Comparison of ENCODE assay signal across 31 cellular contexts in genomic region chr16:11570258-11570657, GRCh38. TPM values are rescaled to one million over a fixed set of nuclear protein-coding genes. Genes with fewer than 3 reads are reported as not detected.
DNase-seq lines count a peak whose midpoint lies in the region; ATAC-seq and TF ChIP-seq lines count a peak whose summit lies in the region.
"Had no signal": no experiment of that assay in that cellular context is flagged by ENCODE, and none has a peak within 500 bp of the region (broad histone marks: within the 10 kb centered on the region; RNA-seq: fewer than 3 reads in every experiment).

No MANE protein-coding gene starts in this region.

- H3K79me2 ChIP-seq in neural progenitor cell (ENCODE audit: low read depth), result peaks cover 84% of the 10 kb centered on the region

- no peak overlapping the region for H3K9ac ChIP-seq in neural progenitor cell

- H3K36me3 ChIP-seq in CD4-positive, CD25-positive, alpha-beta regulatory T cell (ENCODE audit: control insufficient read depth, insufficient read depth, low read length), result peaks cover 25% of the 10 kb centered on the region
- H3K36me3 ChIP-seq in neural progenitor cell, result no peaks in the 10 kb centered on the region
- H3K36me3 ChIP-seq: left ventricle myocardium inferior, WERI-Rb-1 had no signal

- no peaks in the 10 kb centered on the region for H3K9me3 ChIP-seq in CD4-positive, CD25-positive, alpha-beta regulatory T cell (ENCODE audit: control insufficient read depth in 2 of 2, low read length in 2 of 2)
- no peaks in the 10 kb centered on the region for H3K9me3 ChIP-seq in neural progenitor cell (ENCODE audit: low read depth)
- H3K9me3 ChIP-seq: Caco-2, left ventricle myocardium inferior, MG63 had no signal

- no peak for ATAC-seq in CD4-positive, CD25-positive, alpha-beta regulatory T cell (ENCODE audit: low read depth in 2 of 2)
- no peak for ATAC-seq in effector memory CD8-positive, alpha-beta T cell (replicated peaks)
- no peak for ATAC-seq in stimulated activated naive CD8-positive, alpha-beta T cell treated with anti-CD3 and anti-CD28 coated beads, Interleukin-15, Interleukin-2, amounts not matched to agents 100 U/mL and 50 U/mL, for 24 hours
- ATAC-seq: sciatic nerve had no signal

- intact Hi-C loops in posterior vena cava (cut with DNase I), result no loop called here

- no peaks in the 10 kb centered on the region for H3F3A ChIP-seq in neural progenitor cell (ENCODE audit: low read depth)

- no peaks in the 10 kb centered on the region for H3K27me3 Mint-ChIP-seq in T-helper 1 cell treated with Interleukin-12 subunit alpha and Interleukin-12 subunit beta and Interleukin-4 antibody, amounts not matched to agents 30 μg/mL and 1 μg/mL, for 36 hours (ENCODE audit: low read depth)
- H3K27me3 Mint-ChIP-seq in CD4-positive, CD25-positive, alpha-beta regulatory T cell, result no peaks in the 10 kb centered on the region
- H3K27me3 Mint-ChIP-seq in effector memory CD8-positive, alpha-beta T cell, result no peaks in the 10 kb centered on the region
- peaks cover 2% of the 10 kb centered on the region for H3K27me3 Mint-ChIP-seq in neural progenitor cell (ENCODE audit: insufficient read depth, low read depth)
- H3K27me3 Mint-ChIP-seq: activated CD4-positive, alpha-beta T cell treated with anti-CD3 and anti-CD28 coated beads, Interleukin-2, amount 10 ng/mL, durations not matched to agents 24 days and 14 days; progenitor cell of endocrine pancreas had no signal

- no peak overlapping the region for H3K4me2 ChIP-seq in neural progenitor cell

- H3K27me3 ChIP-seq in CD4-positive, CD25-positive, alpha-beta regulatory T cell (ENCODE audit: control insufficient read depth, insufficient read depth, low read length), result no peaks in the 10 kb centered on the region
- H3K27me3 ChIP-seq in neural progenitor cell, result no peaks in the 10 kb centered on the region
- H3K27me3 ChIP-seq: MG63 had no signal

- DNase-seq in T-helper 1 cell, result no peak
- no peak for DNase-seq in CD4-positive, CD25-positive, alpha-beta regulatory T cell
- no peak for DNase-seq in effector memory CD8-positive, alpha-beta T cell
- no peak for DNase-seq in neural progenitor cell (ENCODE audit: low spot score)
- no peak for DNase-seq in stimulated activated naive CD8-positive, alpha-beta T cell treated with anti-CD3 and anti-CD28 coated beads, Interleukin-15, Interleukin-2, amounts not matched to agents 100 U/mL and 50 U/mL, for 24 hours
- no peak for DNase-seq in amygdala (lab: John Stamatoyannopoulos, UW)
- DNase-seq in posterior vena cava (ENCODE audit: low spot score), result no peak
- DNase-seq: activated CD4-positive, alpha-beta T cell treated with anti-CD3 and anti-CD28 coated beads, Interleukin-2, amount 10 ng/mL, durations not matched to agents 24 days and 14 days; activated CD8-positive, alpha-beta memory T cell treated with anti-CD3 and anti-CD28 coated beads, Interleukin-2, amount 50 U/mL, for 48 hours; amniotic stem cell; Caco-2; DMS79 treated with DMSO at 0.1 percent for 48 hours; HCEC 1CT; KG1; MG63; NCI-H1417; NCI-H2029 treated with DMSO at 0.1 percent for 48 hours; NCI-H526 treated with DMSO at 0.1 percent for 48 hours; SHP77; stimulated activated CD4-positive, alpha-beta T cell treated with anti-CD3 and anti-CD28 coated beads, Interleukin-12 subunit alpha, Interleukin-12 subunit beta, amount 100 ng/mL, for 4 hours; stimulated activated CD4-positive, alpha-beta T cell treated with anti-CD3 and anti-CD28 coated beads, Interleukin-4, amount 100 ng/mL, for 1 hour; T1000; WERI-Rb-1 had no signal

- no peak overlapping the region for H3K4me3 ChIP-seq in CD4-positive, CD25-positive, alpha-beta regulatory T cell (ENCODE audit: low read depth, low read length)
- H3K4me3 ChIP-seq in neural progenitor cell, result no peak overlapping the region
- H3K4me3 ChIP-seq: left ventricle myocardium inferior, MG63 had no signal

- H3K36me3 Mint-ChIP-seq in T-helper 1 cell treated with Interleukin-12 subunit alpha and Interleukin-12 subunit beta and Interleukin-4 antibody, amounts not matched to agents 30 μg/mL and 1 μg/mL, for 36 hours (ENCODE audit: low read depth), result peaks cover 24% of the 10 kb centered on the region
- peaks cover 33% of the 10 kb centered on the region for H3K36me3 Mint-ChIP-seq in CD4-positive, CD25-positive, alpha-beta regulatory T cell
- H3K36me3 Mint-ChIP-seq in effector memory CD8-positive, alpha-beta T cell (ENCODE audit: insufficient read depth), result peaks cover 86% of the 10 kb centered on the region
- no peaks in the 10 kb centered on the region for H3K36me3 Mint-ChIP-seq in neural progenitor cell

- H2AFZ ChIP-seq in neural progenitor cell (replicated peaks), result no peak overlapping the region

- no peak for TF ChIP-seq CTCF in neural progenitor cell (IDR thresholded peaks at IDR 0.05)

- peak overlapping the region; percentile 55 for H3K27ac Mint-ChIP-seq in T-helper 1 cell treated with Interleukin-12 subunit alpha and Interleukin-12 subunit beta and Interleukin-4 antibody, amounts not matched to agents 30 μg/mL and 1 μg/mL, for 36 hours
- peak overlapping the region; percentile 92 to 100 (median 99) for H3K27ac Mint-ChIP-seq in CD4-positive, CD25-positive, alpha-beta regulatory T cell
- peak overlapping the region; percentile 96 to 98 for H3K27ac Mint-ChIP-seq in effector memory CD8-positive, alpha-beta T cell
- no peak overlapping the region for H3K27ac Mint-ChIP-seq in neural progenitor cell
- H3K27ac Mint-ChIP-seq: activated CD4-positive, alpha-beta T cell treated with anti-CD3 and anti-CD28 coated beads, Interleukin-2, amount 10 ng/mL, durations not matched to agents 24 days and 14 days; activated T-helper 2 cell treated with anti-CD3 and anti-CD28 coated beads, Interferon-gamma antibody, Interleukin-2, Interleukin-4, amounts not matched to agents 10 μg/mL and 5 μg/mL and 100 μg/mL, durations not matched to agents 14 hours and 24 hours and 36 hours; mesothelial cell of epicardium; progenitor cell of endocrine pancreas had no signal

- H3K27ac ChIP-seq in CD4-positive, CD25-positive, alpha-beta regulatory T cell (ENCODE audit: insufficient read depth, low read length, poor library complexity, severe bottlenecking), result no peak overlapping the region
- no peak overlapping the region for H3K27ac ChIP-seq in neural progenitor cell
- H3K27ac ChIP-seq: 22Rv1, left ventricle myocardium inferior, WERI-Rb-1 had no signal

- H3K4me1 ChIP-seq in CD4-positive, CD25-positive, alpha-beta regulatory T cell (ENCODE audit: control insufficient read depth, insufficient read depth, low read length, poor library complexity, severe bottlenecking), result peaks cover 41% of the 10 kb centered on the region
- peaks cover 5% of the 10 kb centered on the region for H3K4me1 ChIP-seq in neural progenitor cell
- H3K4me1 ChIP-seq: Caco-2 had no signal

- no peak overlapping the region for H3K4me3 Mint-ChIP-seq in T-helper 1 cell treated with Interleukin-12 subunit alpha and Interleukin-12 subunit beta and Interleukin-4 antibody, amounts not matched to agents 30 μg/mL and 1 μg/mL, for 36 hours
- peak overlapping the region in 3 of 4 donors; percentile 36 to 52 (median 51) for H3K4me3 Mint-ChIP-seq in CD4-positive, CD25-positive, alpha-beta regulatory T cell
- H3K4me3 Mint-ChIP-seq in effector memory CD8-positive, alpha-beta T cell, result peak overlapping the region; percentile 64 to 82
- H3K4me3 Mint-ChIP-seq in neural progenitor cell, result peak overlapping the region; percentile 41
- H3K4me3 Mint-ChIP-seq: activated CD4-positive, alpha-beta T cell treated with anti-CD3 and anti-CD28 coated beads, Interleukin-2, amount 10 ng/mL, durations not matched to agents 24 days and 14 days; mesothelial cell of epicardium; neural crest cell had no signal

- no peaks in the 10 kb centered on the region for H3K9me3 Mint-ChIP-seq in T-helper 1 cell treated with Interleukin-12 subunit alpha and Interleukin-12 subunit beta and Interleukin-4 antibody, amounts not matched to agents 30 μg/mL and 1 μg/mL, for 36 hours
- no peaks in the 10 kb centered on the region for H3K9me3 Mint-ChIP-seq in CD4-positive, CD25-positive, alpha-beta regulatory T cell
- H3K9me3 Mint-ChIP-seq in effector memory CD8-positive, alpha-beta T cell, result no peaks in the 10 kb centered on the region
- H3K9me3 Mint-ChIP-seq in neural progenitor cell, result peaks cover 3% of the 10 kb centered on the region
- H3K9me3 Mint-ChIP-seq: activated CD4-positive, alpha-beta T cell treated with anti-CD3 and anti-CD28 coated beads, Interleukin-2, amount 10 ng/mL, durations not matched to agents 24 days and 14 days; activated T-helper 2 cell treated with anti-CD3 and anti-CD28 coated beads, Interferon-gamma antibody, Interleukin-2, Interleukin-4, amounts not matched to agents 10 μg/mL and 5 μg/mL and 100 μg/mL, durations not matched to agents 14 hours and 24 hours and 36 hours; mesothelial cell of epicardium; neural crest cell had no signal

- peaks cover 48% of the 10 kb centered on the region for H3K4me1 Mint-ChIP-seq in T-helper 1 cell treated with Interleukin-12 subunit alpha and Interleukin-12 subunit beta and Interleukin-4 antibody, amounts not matched to agents 30 μg/mL and 1 μg/mL, for 36 hours (ENCODE audit: low read depth)
- H3K4me1 Mint-ChIP-seq in CD4-positive, CD25-positive, alpha-beta regulatory T cell, result peaks cover 8 to 88% (median 56%) of the 10 kb centered on the region in 4 donors
- peaks cover 59 to 69% of the 10 kb centered on the region in 2 donors for H3K4me1 Mint-ChIP-seq in effector memory CD8-positive, alpha-beta T cell (ENCODE audit: low read depth in 2 of 2)
- H3K4me1 Mint-ChIP-seq in neural progenitor cell, result peaks cover 3% of the 10 kb centered on the region
- H3K4me1 Mint-ChIP-seq: mesothelial cell of epicardium had no signal

- H4K20me1 ChIP-seq in neural progenitor cell (ENCODE audit: low read depth), result peaks cover 5% of the 10 kb centered on the region

RNA-seq across cellular contexts. Expression of gene LITAF, which starts 16.5 kb away (rescaled TPM):
- 281 TPM for total RNA-seq in CD4-positive, CD25-positive, alpha-beta regulatory T cell
- polyA plus RNA-seq in CD4-positive, CD25-positive, alpha-beta regulatory T cell, result 100 to 1,000 TPM; 628 to 696 (median 645) TPM
- total RNA-seq in neural progenitor cell (ENCODE audit: low replicate concordance) (42.5 and 50.0 TPM in 2 replicates), posterior vena cava (10 to 100 TPM; 70.0 to 76.4 TPM)
